ENCODE assay signal across 6 cellular contexts in genomic region chr9:16455842-16456241, GRCh38.
"Had no signal": no experiment of that assay in that cellular context is flagged by ENCODE, and none has a peak within 500 bp of the region (broad histone marks: within the 10 kb centered on the region; RNA-seq: fewer than 3 reads in every experiment).

No MANE protein-coding gene starts in this region.

- H3K27ac ChIP-seq: HL-60, KMS-11 had no signal

- DNase-seq: IMR-90, KBM-7, KG1 had no signal

- H3K4me3 ChIP-seq: K562 had no signal
